In genomic region chr15:91290553-91290952, GRCh38 we compare ENCODE assay signal across 1 cellular context.
TF ChIP-seq lines count a peak whose summit lies in the region.

No MANE protein-coding gene starts in this region.

TF ChIP-seq in K562, 482 proteins besides CTCF, POLR2A, EP300 and RAD21 (continued from another document):
- TF ChIP-seq SFPQ (IDR thresholded peaks at IDR 0.05; ENCODE audit: low read depth, low read length) = no peak
TF ChIP-seq in K562: peak in this region for 4.
